In the genomic region with DNA sequence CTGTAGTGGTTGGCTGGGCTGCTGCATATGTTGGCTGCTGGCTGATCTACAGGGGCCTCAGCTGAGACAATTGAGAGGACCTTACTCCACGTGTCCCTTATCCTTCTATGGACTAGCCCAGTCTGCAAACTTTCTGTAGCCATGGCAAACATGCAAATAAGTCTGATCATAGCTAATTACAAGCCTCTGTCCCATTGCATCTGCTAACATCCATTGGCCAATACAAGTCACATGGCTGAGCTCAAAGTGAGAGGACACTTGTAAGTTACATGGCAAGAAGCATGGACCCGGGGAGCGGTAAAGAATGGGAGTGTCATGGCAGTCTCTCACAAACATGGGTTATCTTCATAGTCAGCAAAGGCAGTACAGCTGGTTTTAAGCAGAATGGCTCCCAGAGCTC, we compare ENCODE assay signal across 17 cellular contexts. TPM values are rescaled to one million over a fixed set of nuclear protein-coding genes. Genes with fewer than 3 reads are reported as not detected.
DNase-seq lines count a peak whose midpoint lies in the region; ATAC-seq, FAIRE-seq and TF ChIP-seq lines count a peak whose summit lies in the region.
"Had no signal": no experiment of that assay in that cellular context is flagged by ENCODE, and none has a peak within 500 bp of the region (broad histone marks: within the 10 kb centered on the region; RNA-seq: fewer than 3 reads in every experiment).

No MANE protein-coding gene starts in this region.

- POLR2A ChIA-PET in GM12878 (lab: Charles Lee) = no interaction called here

- CTCF ChIA-PET in GM12878 (lab: Yijun Ruan, JAX) = interaction anchor here (0.8 to 1.3 kb wide), 8 partner anchors 14 to 124 kb away, joined by 3 to 5 read pairs (median 4); no protein-coding TSS in a partner anchor

- H2BK5ac ChIP-seq in neuronal stem cell (ENCODE audit: low read length) = no peak overlapping the region

- DNase-seq in NCI-H526 treated with DMSO at 0.1 percent for 48 hours (lab: John Stamatoyannopoulos, UW) (peak; percentile 62), GM12878 (ENCODE audit: low read depth, low spot score) (no peak), sciatic nerve (ENCODE audit: low spot score) (peak; percentile 9), transverse colon (no peak), neuronal stem cell (ENCODE audit: low spot score) (no peak), MM.1S (no peak)
- DNase-seq: AML-193, DND-41, NCI-H1105 treated with DMSO at 0.1 percent for 48 hours, NCI-H1694, NCI-H2081 treated with DMSO at 0.1 percent for 48 hours, NCI-H774, SW 1271, T-helper 2 cell had no signal

- H2BK120ac ChIP-seq in neuronal stem cell (ENCODE audit: low read depth, low read length) = no peak overlapping the region

- no peak overlapping the region for H2AFZ ChIP-seq in GM12878 (ENCODE audit: control insufficient read depth, low read depth, low read length)
- H2AFZ ChIP-seq in neuronal stem cell (ENCODE audit: low read length) = no peak overlapping the region
- H2AFZ ChIP-seq in MM.1S (ENCODE audit: low read length) = no peak overlapping the region

- no peak overlapping the region for H2AK5ac ChIP-seq in neuronal stem cell (ENCODE audit: low read depth, low read length)

- H3K79me2 ChIP-seq in GM12878 (ENCODE audit: control insufficient read depth, insufficient read depth, low read length) (no peaks in the 10 kb centered on the region), MM.1S (ENCODE audit: low read length) (no peaks in the 10 kb centered on the region)

- no peaks in the 10 kb centered on the region for H4K20me1 ChIP-seq in GM12878 (ENCODE audit: control insufficient read depth, insufficient read depth)
- H4K20me1 ChIP-seq in MM.1S (ENCODE audit: insufficient read depth, low read length) = no peaks in the 10 kb centered on the region

- H3K4me2 ChIP-seq in GM12878 (ENCODE audit: control insufficient read depth, insufficient read depth) (no peak overlapping the region), neuronal stem cell (ENCODE audit: insufficient read depth, low read length, poor library complexity, severe bottlenecking) (no peak overlapping the region), MM.1S (ENCODE audit: low read depth, low read length) (no peak overlapping the region)

- no peak overlapping the region for H3K23ac ChIP-seq in neuronal stem cell (ENCODE audit: low read depth, low read length, poor library complexity)

- H3K36me3 ChIP-seq in GM12878 (ENCODE audit: control insufficient read depth in 2 of 2, insufficient read depth in 2 of 2, low read length in 1 of 2) (no peaks in the 10 kb centered on the region), transverse colon (no peaks in the 10 kb centered on the region), neuronal stem cell (replicated peaks in 1 of 2; ENCODE audit: control insufficient read depth in 2 of 2, insufficient read depth in 2 of 2, low read length in 2 of 2) (no peaks in the 10 kb centered on the region), MM.1S (replicated peaks; ENCODE audit: insufficient read depth, low read length) (no peaks in the 10 kb centered on the region)

- no peak for TF ChIP-seq RAD21 in GM12878 (IDR thresholded peaks at IDR 0.05; ENCODE audit: insufficient read depth, low read depth, low read length)

- no peak for TF ChIP-seq POLR2A in GM12878 (IDR thresholded peaks at IDR 0.05; ENCODE audit: low read depth, low read length)
- TF ChIP-seq POLR2A in transverse colon (IDR thresholded peaks at IDR 0.05) = no peak

- no peaks in the 10 kb centered on the region for H3K9me2 ChIP-seq in MM.1S (replicated peaks; ENCODE audit: insufficient read depth, low read length)

- H3K9me3 ChIP-seq in GM12878 (replicated peaks; ENCODE audit: control insufficient read depth, insufficient read depth, low read length) (no peaks in the 10 kb centered on the region; the same call in 2 of the 3 replicates), transverse colon (no peaks in the 10 kb centered on the region), neuronal stem cell (replicated peaks in 1 of 2; ENCODE audit: control insufficient read depth in 2 of 2, insufficient read depth in 1 of 2, low read depth in 1 of 2, low read length in 2 of 2) (peaks cover 0 to 2% of the 10 kb centered on the region in 2 donors), MM.1S (replicated peaks; ENCODE audit: insufficient read depth, low read length) (no peaks in the 10 kb centered on the region)

- no peak overlapping the region for H3K4ac ChIP-seq in neuronal stem cell (ENCODE audit: low read length)

- ATAC-seq in HG03354 (IDR thresholded peaks at IDR 0.05; ENCODE audit: poor library complexity, severe bottlenecking, unreplicated experiment) (peak; percentile 62), GM12878 (peak; percentile 77), sciatic nerve (no peak)

- H3K27ac ChIP-seq in GM12878 (ENCODE audit: control insufficient read depth, insufficient read depth) = no peak overlapping the region
- no peak overlapping the region for H3K27ac ChIP-seq in transverse colon
- H3K27ac ChIP-seq in neuronal stem cell (replicated peaks; ENCODE audit: low read length) = no peak overlapping the region
- no peak overlapping the region for H3K27ac ChIP-seq in MM.1S (ENCODE audit: low read length)
- H3K27ac ChIP-seq: HL-60 had no signal

- H2BK15ac ChIP-seq in neuronal stem cell (ENCODE audit: low read length) = no peak overlapping the region

- no TSS peak for BruUV-seq in GM12878 (replicated peaks; lab: Mats Ljungman, UMichigan)

- FAIRE-seq in GM12878 (lab: Jason Lieb, UNC) = no peak
- FAIRE-seq: G401.6 had no signal

- no peak overlapping the region for H4K91ac ChIP-seq in neuronal stem cell (ENCODE audit: low read depth, low read length, poor library complexity)

- H3K4me1 ChIP-seq in GM12878 (ENCODE audit: control insufficient read depth, insufficient read depth, low read length) (peaks cover 25% of the 10 kb centered on the region), transverse colon (peaks cover 0 to 4% (median 0%) of the 10 kb centered on the region in 4 donors), neuronal stem cell (ENCODE audit: control insufficient read depth in 2 of 2, insufficient read depth in 1 of 2, low read depth in 1 of 2, low read length in 2 of 2) (no peaks in the 10 kb centered on the region), MM.1S (ENCODE audit: low read length) (no peaks in the 10 kb centered on the region)

- H3K79me1 ChIP-seq in neuronal stem cell (ENCODE audit: low read depth, low read length) = no peaks in the 10 kb centered on the region

- no peak overlapping the region for H4K8ac ChIP-seq in neuronal stem cell (ENCODE audit: low read depth, low read length)

- in situ Hi-C loops in GM12878 (cut with MboI) = no loop called here
- in situ Hi-C loops in transverse colon (cut with MboI; ENCODE audit: low pct_ligation_motif_present in 1 of 4, low pct_unique_long_range_greater_than_20kb in 1 of 4, low sequenced_read_pairs in 3 of 4) = no loop called here

- H3K9ac ChIP-seq in GM12878 (ENCODE audit: control insufficient read depth, insufficient read depth, low read length) (no peak overlapping the region), neuronal stem cell (ENCODE audit: low read depth, low read length, poor library complexity) (no peak overlapping the region), MM.1S (ENCODE audit: low read length) (no peak overlapping the region)

- RAD21 ChIA-PET in GM12878 (lab: Charles Lee; ENCODE audit: unreplicated experiment) = interaction anchor here (1.1 to 1.5 kb wide), 3 partner anchors 65 to 67 kb away, joined by 3 to 4 read pairs (median 4); no protein-coding TSS in a partner anchor

- no peak for TF ChIP-seq EP300 in GM12878 (IDR thresholded peaks at IDR 0.05; ENCODE audit: borderline replicate concordance in 1 of 2, control insufficient read depth in 1 of 2, low read depth in 2 of 2, low read length in 2 of 2)
- TF ChIP-seq EP300 in transverse colon (IDR thresholded peaks at IDR 0.05; ENCODE audit: low read depth) = no peak

- H3K27me3 ChIP-seq in GM12878 (replicated peaks in 1 of 2; ENCODE audit: control insufficient read depth in 2 of 2, insufficient read depth in 2 of 2, low read length in 1 of 2) (no peaks in the 10 kb centered on the region), transverse colon (no peaks in the 10 kb centered on the region), neuronal stem cell (ENCODE audit: control insufficient read depth in 3 of 3, insufficient read depth in 3 of 3, low read depth in 1 of 3, low read length in 3 of 3) (no peaks in the 10 kb centered on the region), MM.1S (replicated peaks; ENCODE audit: insufficient read depth, low read length) (no peaks in the 10 kb centered on the region)

- H3K18ac ChIP-seq in neuronal stem cell (ENCODE audit: low read length) = no peak overlapping the region

- H3K4me3 ChIP-seq in GM12878 = no peak overlapping the region
- no peak overlapping the region for H3K4me3 ChIP-seq in transverse colon
- no peak overlapping the region for H3K4me3 ChIP-seq in neuronal stem cell (ENCODE audit: low read length in 2 of 2)
- no peak overlapping the region for H3K4me3 ChIP-seq in MM.1S (ENCODE audit: low read length)

- TF ChIP-seq CTCF in GM12878 (IDR thresholded peaks at IDR 0.05 in 2 of 3, conservative IDR thresholded peaks at IDR 0.05 in 1 of 3; ENCODE audit: control insufficient read depth in 2 of 3, extremely low read depth in 1 of 3, insufficient read depth in 1 of 3, low read depth in 3 of 3, low read length in 3 of 3) (no peak), transverse colon (IDR thresholded peaks at IDR 0.05) (no peak), MM.1S (IDR thresholded peaks at IDR 0.05; ENCODE audit: low read length) (no peak)

- WGBS in GM12878 (ENCODE audit: insufficient coverage, insufficient replicate concordance, low lambda C conversion rate, missing lambda C conversion rate) = 80% methylated on average over 3 of the region's 3 CpGs
- WGBS in transverse colon (ENCODE audit: low coverage in 1 of 2), 2 donors = 60 to 78% methylated on average over 1 to 3 of the region's 3 CpGs
- no CpG with 5 or more reads among the region's 3 CpGs for WGBS in neuronal stem cell (ENCODE audit: extremely low coverage in 2 of 2, insufficient read length in 2 of 2, insufficient replicate concordance in 1 of 2), 2 donors

- H3K14ac ChIP-seq in neuronal stem cell (ENCODE audit: low read length) = no peak overlapping the region

- no peak overlapping the region for H2BK12ac ChIP-seq in neuronal stem cell (ENCODE audit: low read length)

- SMC1A ChIA-PET in GM12878 (lab: Charles Lee; ENCODE audit: uncharacterized antibody, unreplicated experiment) = interaction anchor here (0.9 to 2.6 kb wide), 7 partner anchors 8 to 97 kb away, joined by 3 to 6 read pairs (median 4); no protein-coding TSS in a partner anchor

- intact Hi-C loops in GM12878 (cut with micrococcal nuclease; ENCODE audit: unreplicated experiment) = no loop called here
- intact Hi-C loops in sciatic nerve (cut with DNase I) = no loop called here
- intact Hi-C loops in transverse colon (cut with DNase I; ENCODE audit: low total_unique reads) = no loop called here

- no peaks in the 10 kb centered on the region for H3F3A ChIP-seq in MM.1S (ENCODE audit: insufficient read depth, low read length)

RNA-seq across cellular contexts. Expression of gene IL4R, which starts 11.6 kb away (rescaled TPM):
- total RNA-seq in GM12878 (2013; cell fraction: nucleolus; rRNA removed) = 148 and 149 TPM in 2 replicates
- 36.5 and 39.0 TPM in 2 replicates for total RNA-seq in GM12878 (2014; rRNA removed)
- total RNA-seq in GM12878 (2014; rRNA removed; fragmentation: Illumina TruSeq; extraction: Trizol) = 33.8 and 34.3 TPM in 2 replicates
- 69.5 and 70.4 TPM in 2 replicates for total RNA-seq in GM12878 (2021)
- polyA plus RNA-seq in GM12878 (2011; ENCODE audit: low read depth) = 13.1 TPM
- 42.8 and 69.2 TPM in 2 replicates for polyA plus RNA-seq in GM12878 (2011; rRNA removed)
- 69.2 and 84.8 TPM in 2 replicates for polyA plus RNA-seq in GM12878 (2011; cell fraction: cytosol; rRNA removed)
- polyA plus RNA-seq in GM12878 (2011; cell fraction: nucleus; rRNA removed) = 107 and 118 TPM in 2 replicates
- 20.4 and 21.2 TPM in 2 replicates for polyA plus RNA-seq in GM12878 (2012)
- 19.4 and 39.4 TPM in 2 replicates for polyA plus RNA-seq in GM12878 (2014; fragmentation: Illumina TruSeq; extraction: Trizol)
- polyA plus RNA-seq in GM12878 (2014; fragmentation: Nextera tagmentation; extraction: Ambion mirVana) = 1 to 10 TPM; 2.6 to 8.5 TPM
- 67.3 and 68.6 TPM in 2 replicates for polyA plus RNA-seq in GM12878 (2014; rRNA removed)
- polyA plus RNA-seq in GM12878 (2016; fragmentation: Nextera tagmentation; extraction: Ambion mirVana) = 10 to 100 TPM; 13.8 to 17.6 TPM
- polyA minus RNA-seq in GM12878 (2011; rRNA and poly(A)+ RNA removed) = 60.5 and 84.7 TPM in 2 replicates
- polyA minus RNA-seq in GM12878 (2011; cell fraction: cytosol; rRNA and poly(A)+ RNA removed) = 17.0 and 20.3 TPM in 2 replicates
- polyA minus RNA-seq in GM12878 (2011; cell fraction: nucleus; rRNA and poly(A)+ RNA removed) = 32.0 and 57.7 TPM in 2 replicates
- 62.8 TPM for total RNA-seq in sciatic nerve
- 100 to 1,000 TPM; 106 to 235 (median 156) TPM for total RNA-seq in transverse colon
- 9.3 TPM for polyA plus RNA-seq in neuronal stem cell (2013, experiment 1 of 2)
- 9.2 TPM for polyA plus RNA-seq in neuronal stem cell (2013, experiment 2 of 2)

RNA-seq across cellular contexts. Expression of gene NSMCE1, which starts 33.6 kb away (rescaled TPM):
- 24.2 and 43.2 TPM in 2 replicates for total RNA-seq in GM12878 (2013; cell fraction: nucleolus; rRNA removed)
- total RNA-seq in GM12878 (2014; rRNA removed) (62.8 and 69.0 TPM in 2 replicates), GM12878 (2014; rRNA removed; fragmentation: Illumina TruSeq; extraction: Trizol) (63.8 and 66.7 TPM in 2 replicates), GM12878 (2021) (62.4 and 66.5 TPM in 2 replicates), sciatic nerve (39.5 TPM), transverse colon (10 to 100 TPM in 3 of 4 donors, 1 to 10 TPM in 1; 6.2 to 90.8 (median 27.2) TPM)
- 55.0 TPM for polyA plus RNA-seq in GM12878 (2011; ENCODE audit: low read depth)
- polyA plus RNA-seq in GM12878 (2011; rRNA removed) (51.7 and 54.0 TPM in 2 replicates), GM12878 (2014; fragmentation: Illumina TruSeq; extraction: Trizol) (52.4 and 79.0 TPM in 2 replicates), GM12878 (2014; fragmentation: Nextera tagmentation; extraction: Ambion mirVana) (100 to 1,000 TPM; 168 to 214 TPM), GM12878 (2014; rRNA removed) (59.4 and 62.6 TPM in 2 replicates), GM12878 (2016; fragmentation: Nextera tagmentation; extraction: Ambion mirVana) (100 to 1,000 TPM; 110 to 120 TPM)
- 47.5 and 49.5 TPM in 2 replicates for polyA plus RNA-seq in GM12878 (2011; cell fraction: cytosol; rRNA removed)
- polyA plus RNA-seq in GM12878 (2011; cell fraction: nucleus; rRNA removed) = 22.6 and 25.4 TPM in 2 replicates
- 68.4 and 73.3 TPM in 2 replicates for polyA plus RNA-seq in GM12878 (2012)
- 39.8 and 45.0 TPM in 2 replicates for polyA minus RNA-seq in GM12878 (2011; rRNA and poly(A)+ RNA removed)
- polyA minus RNA-seq in GM12878 (2011; cell fraction: cytosol; rRNA and poly(A)+ RNA removed) = 11.5 and 16.8 TPM in 2 replicates
- polyA minus RNA-seq in GM12878 (2011; cell fraction: nucleus; rRNA and poly(A)+ RNA removed) = 16.3 and 23.2 TPM in 2 replicates
- polyA plus RNA-seq in neuronal stem cell (2013, experiment 1 of 2) = 54.4 TPM
- 52.8 TPM for polyA plus RNA-seq in neuronal stem cell (2013, experiment 2 of 2)

Comparison
In these comparisons a context has a peak if more than half of its experiments do, and no peak if none do; other contexts are left out.
1. DNase-seq: peak in NCI-H526 treated with DMSO at 0.1 percent for 48 hours (single experiment) and sciatic nerve (single experiment); none in GM12878 (single experiment), transverse colon (single experiment), neuronal stem cell (single experiment) and MM.1S (single experiment).